ENCODE assay signal across 14 cellular contexts in the genomic region with DNA sequence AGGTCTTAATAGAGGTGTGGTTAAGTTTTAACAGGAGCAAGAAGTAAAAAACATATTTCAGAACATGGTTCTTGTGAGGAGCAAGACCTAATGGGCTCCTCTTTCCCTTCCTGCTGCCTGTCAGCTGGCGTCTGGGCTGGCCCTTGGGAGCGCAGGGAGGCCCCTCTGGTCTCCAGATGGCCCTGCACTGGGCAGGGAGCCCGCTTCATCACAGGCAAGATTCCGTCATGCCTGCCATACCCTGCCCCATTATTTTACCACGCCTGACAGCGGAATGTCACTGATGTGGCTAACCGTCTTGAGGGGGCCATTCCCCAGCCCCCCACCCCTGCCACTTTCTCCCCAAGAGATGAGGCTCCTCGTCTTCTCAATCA. TPM values are rescaled to one million over a fixed set of nuclear protein-coding genes. Genes with fewer than 3 reads are reported as not detected.
DNase-seq lines count a peak whose midpoint lies in the region; ATAC-seq, FAIRE-seq and TF ChIP-seq lines count a peak whose summit lies in the region.
"Had no signal": no experiment of that assay in that cellular context is flagged by ENCODE, and none has a peak within 500 bp of the region (broad histone marks: within the 10 kb centered on the region; RNA-seq: fewer than 3 reads in every experiment).

No MANE protein-coding gene starts in this region.

- DNase-seq in H9 (no peak), hepatocyte (ENCODE audit: low spot score) (peak; percentile 57), type B pancreatic cell (ENCODE audit: extremely low spot score, unreplicated experiment) (no peak), frontal cortex (ENCODE audit: low spot score in 2 of 2) (no peak), NCI-H187 (lab: John Stamatoyannopoulos, UW) (no peak)
- DNase-seq: activated CD8-positive, alpha-beta memory T cell treated with anti-CD3 and anti-CD28 coated beads for 24 hours; activated naive CD4-positive, alpha-beta T cell treated with anti-CD3 and anti-CD28 coated beads for 36 hours; HFFc6; islet precursor cell; natural killer cell; NCI-H1105 treated with DMSO at 0.1 percent for 48 hours had no signal

- no peak overlapping the region for H3K4me3 Mint-ChIP-seq in H9
- H3K4me3 Mint-ChIP-seq in brain: peak overlapping the region in 1 of 5 experiments; percentile 62
- no peak overlapping the region for H3K4me3 Mint-ChIP-seq in type B pancreatic cell
- H3K4me3 Mint-ChIP-seq: activated naive CD4-positive, alpha-beta T cell treated with anti-CD3 and anti-CD28 coated beads for 36 hours; HFFc6; natural killer cell had no signal

- no peak overlapping the region for H4K91ac ChIP-seq in H9 (ENCODE audit: insufficient read length, low read depth, low read length)

- H3K27me3 Mint-ChIP-seq in H9 (ENCODE audit: low read depth): peaks cover 2% of the 10 kb centered on the region; the same call in 1 of the 2 replicates
- no peaks in the 10 kb centered on the region for H3K27me3 Mint-ChIP-seq in brain
- H3K27me3 Mint-ChIP-seq in type B pancreatic cell: no peaks in the 10 kb centered on the region

- H2BK120ac ChIP-seq in H9 (ENCODE audit: low read depth, low read length, poor library complexity, severe bottlenecking): no peak overlapping the region

- no peak overlapping the region for H2AK5ac ChIP-seq in H9 (ENCODE audit: insufficient read length, low read length)

- no peak for ATAC-seq in HG02970 (IDR thresholded peaks at IDR 0.05; ENCODE audit: low FRiP score, unreplicated experiment)
- ATAC-seq: natural killer cell had no signal

- H3K9me3 Mint-ChIP-seq in H9 (no peaks in the 10 kb centered on the region), brain (no peaks in the 10 kb centered on the region), type B pancreatic cell (no peaks in the 10 kb centered on the region)
- H3K9me3 Mint-ChIP-seq: activated naive CD4-positive, alpha-beta T cell treated with anti-CD3 and anti-CD28 coated beads for 36 hours; HFFc6; natural killer cell had no signal

- H3K56ac ChIP-seq in H9 (ENCODE audit: insufficient read length, low read depth, low read length): no peak overlapping the region

- no peak overlapping the region for H2BK5ac ChIP-seq in H9 (ENCODE audit: insufficient read length, low read length)

- no peak overlapping the region for H2BK15ac ChIP-seq in H9 (ENCODE audit: low read depth, low read length)

- H3K79me2 ChIP-seq in H9 (ENCODE audit: insufficient read depth, low read length) (no peaks in the 10 kb centered on the region; the same call in 1 of the 2 replicates), hepatocyte (no peaks in the 10 kb centered on the region)

- H3K4me1 ChIP-seq in H9 (ENCODE audit: insufficient read depth, low read length): no peaks in the 10 kb centered on the region; the same call in 1 of the 2 replicates
- H3K4me1 ChIP-seq in hepatocyte (ENCODE audit: insufficient read depth): no peaks in the 10 kb centered on the region

- H3K36me3 Mint-ChIP-seq in H9 (ENCODE audit: insufficient read depth in 1 of 3, low read depth in 3 of 3): peaks cover 10 to 52% (median 40%) of the 10 kb centered on the region in 3 experiments; a peak in 6 of 7 replicates
- peaks cover 19% of the 10 kb centered on the region for H3K36me3 Mint-ChIP-seq in brain
- H3K36me3 Mint-ChIP-seq in type B pancreatic cell: no peaks in the 10 kb centered on the region
- H3K36me3 Mint-ChIP-seq: natural killer cell had no signal

- H3K9me3 ChIP-seq in H9 (ENCODE audit: control insufficient read depth, low read depth, low read length): no peaks in the 10 kb centered on the region
- H3K9me3 ChIP-seq in hepatocyte (ENCODE audit: low read depth): no peaks in the 10 kb centered on the region

- no peak overlapping the region for H2BK20ac ChIP-seq in H9 (ENCODE audit: low read depth, low read length, poor library complexity, severe bottlenecking)

- H2AFZ ChIP-seq in H9 (ENCODE audit: low read length) (no peak overlapping the region), hepatocyte (no peak overlapping the region)

- no peaks in the 10 kb centered on the region for H3K23me2 ChIP-seq in H9 (ENCODE audit: insufficient read length, low read depth, low read length, poor library complexity, severe bottlenecking)

- H3K27ac Mint-ChIP-seq in H9 (peak overlapping the region in 2 of 3 experiments; percentile 29 to 67; a peak in 2 of 7 replicates), brain (peak overlapping the region; percentile 75 to 100 (median 93)), type B pancreatic cell (peak overlapping the region; percentile 48)
- H3K27ac Mint-ChIP-seq: activated naive CD4-positive, alpha-beta T cell treated with anti-CD3 and anti-CD28 coated beads for 36 hours; HFFc6; natural killer cell had no signal

- H3K79me1 ChIP-seq in H9 (ENCODE audit: insufficient read depth, low read depth, low read length, poor library complexity, severe bottlenecking): no peaks in the 10 kb centered on the region

- H2BK12ac ChIP-seq in H9 (ENCODE audit: insufficient read length, low read depth, low read length): no peak overlapping the region

- H3K4ac ChIP-seq in H9 (ENCODE audit: low read depth, low read length): no peak overlapping the region

- no peak overlapping the region for H3K18ac ChIP-seq in H9 (ENCODE audit: insufficient read length, low read depth, low read length)

- no peak overlapping the region for H4K8ac ChIP-seq in H9 (replicated peaks; ENCODE audit: insufficient read length, low read depth, low read length)

- H3K27me3 ChIP-seq in H9 (ENCODE audit: insufficient read depth, low read length): no peaks in the 10 kb centered on the region
- H3K27me3 ChIP-seq in hepatocyte: no peaks in the 10 kb centered on the region

- TF ChIP-seq CTCF in H9 (conservative IDR thresholded peaks at IDR 0.05) (no peak), brain (conservative IDR thresholded peaks at IDR 0.05) (no peak), hepatocyte (IDR thresholded peaks at IDR 0.05; ENCODE audit: poor library complexity) (no peak), type B pancreatic cell (conservative IDR thresholded peaks at IDR 0.05) (no peak)

- H3K23ac ChIP-seq in H9 (ENCODE audit: insufficient read length, low read depth, low read length): no peak overlapping the region

- H3K4me2 ChIP-seq in H9 (ENCODE audit: insufficient read depth, insufficient read length, low read length) (no peak overlapping the region), hepatocyte (no peak overlapping the region)

- WGBS in H9 (ENCODE audit: extremely low coverage, insufficient read length, low lambda C conversion rate): no CpG with 5 or more reads among the region's 8 CpGs
- WGBS in hepatocyte (ENCODE audit: low lambda C conversion rate, missing lambda C conversion rate): 68% methylated on average over 8 of the region's 8 CpGs

- no peaks in the 10 kb centered on the region for H3K36me3 ChIP-seq in hepatocyte (replicated peaks; ENCODE audit: insufficient read depth, low read depth)

- FAIRE-seq in frontal cortex (lab: Jason Lieb, UNC): no peak

- H3K27ac ChIP-seq in H9 (ENCODE audit: insufficient read length, low read depth, low read length) (no peak overlapping the region), hepatocyte (peak overlapping the region; percentile 77)
- H3K27ac ChIP-seq: RWPE1 had no signal

- H4K20me1 ChIP-seq in H9 (ENCODE audit: control insufficient read depth, insufficient read depth, insufficient read length) (no peaks in the 10 kb centered on the region), hepatocyte (ENCODE audit: insufficient read depth, poor library complexity, severe bottlenecking) (no peaks in the 10 kb centered on the region)

- H3K9me2 ChIP-seq in hepatocyte (replicated peaks; ENCODE audit: insufficient read depth): no peaks in the 10 kb centered on the region

- H3K9ac ChIP-seq in H9 (ENCODE audit: extremely low read depth, insufficient read length, low read length): no peak overlapping the region

- peaks cover 33 to 38% of the 10 kb centered on the region in 2 experiments for H3K4me1 Mint-ChIP-seq in H9
- peaks cover 71% of the 10 kb centered on the region for H3K4me1 Mint-ChIP-seq in brain
- H3K4me1 Mint-ChIP-seq in type B pancreatic cell (ENCODE audit: unreplicated experiment): peaks cover 4% of the 10 kb centered on the region
- H3K4me1 Mint-ChIP-seq: natural killer cell had no signal

- no peak overlapping the region for H3T11ph ChIP-seq in H9 (ENCODE audit: low read length)

- H3K4me3 ChIP-seq in hepatocyte: no peak overlapping the region

- H4K5ac ChIP-seq in H9 (ENCODE audit: insufficient read length, low read depth, low read length): no peak overlapping the region

- no peak overlapping the region for H3K14ac ChIP-seq in H9 (ENCODE audit: insufficient read depth, low read length)

RNA-seq across cellular contexts. Expression of gene EFCAB6, which starts 17.3 kb away (rescaled TPM):
- total RNA-seq in H9 (2021): 0.20 and 0.31 TPM in 2 replicates
- 0.90 TPM for polyA plus RNA-seq in brain (ENCODE audit: insufficient read depth, low read depth, low replicate concordance)
- total RNA-seq in hepatocyte: 1.0 and 2.1 TPM in 2 replicates
- polyA plus RNA-seq in hepatocyte: 0.59 and 2.7 TPM in 2 replicates
- 4.2 and 5.3 TPM in 2 replicates for total RNA-seq in type B pancreatic cell (ENCODE audit: low replicate concordance)
- 9.4 TPM for total RNA-seq in frontal cortex

RNA-seq across cellular contexts. Expression of gene SULT4A1, which starts 32.9 kb away (rescaled TPM):
- total RNA-seq in H9 (2021): 15.0 and 16.2 TPM in 2 replicates
- 41.8 TPM for polyA plus RNA-seq in brain (ENCODE audit: insufficient read depth, low read depth, low replicate concordance)
- 0.60 and 1.1 TPM in 2 replicates for total RNA-seq in hepatocyte
- polyA plus RNA-seq in hepatocyte: 1.7 and 2.8 TPM in 2 replicates
- 7.5 and 10.8 TPM in 2 replicates for total RNA-seq in type B pancreatic cell (ENCODE audit: low replicate concordance)
- 47.7 TPM for total RNA-seq in frontal cortex
- total RNA-seq: activated naive CD4-positive, alpha-beta T cell treated with anti-CD3 and anti-CD28 coated beads for 36 hours; HFFc6; natural killer cell had no signal
